8 cellular contexts compared by ENCODE assay signal in genomic region chr17:75667825-75668224, GRCh38. TPM values are rescaled to one million over a fixed set of nuclear protein-coding genes. Genes with fewer than 3 reads are reported as not detected.
DNase-seq lines count a peak whose midpoint lies in the region; FAIRE-seq and TF ChIP-seq lines count a peak whose summit lies in the region.

No MANE protein-coding gene starts in this region.

- WGBS in small intestine, 3 donors, result 2 to 6% (median 4%) methylated on average over 4 of the region's 4 CpGs

- DNase-seq in GM12864 (ENCODE audit: low read depth) (no peak), small intestine (no peak), islet precursor cell (no peak), NCI-H526 (lab: John Stamatoyannopoulos, UW) (no peak), mucosa of gallbladder (ENCODE audit: low spot score) (no peak), pons (ENCODE audit: low spot score) (no peak)

- no peaks in the 10 kb centered on the region for H3K9me3 ChIP-seq in small intestine (ENCODE audit: control insufficient read depth, low read depth)

- H3K27ac ChIP-seq in VCaP, result peak overlapping the region; percentile 69; the same call in 1 of the 2 replicates
- peak overlapping the region in 1 of 2 donors; percentile 99 for H3K27ac ChIP-seq in small intestine (ENCODE audit: low read depth in 1 of 2, low read length in 1 of 2)

- H3K36me3 ChIP-seq in small intestine (ENCODE audit: control insufficient read depth in 2 of 2, insufficient read depth in 2 of 2, low read length in 2 of 2), result peaks cover 6 to 7% of the 10 kb centered on the region in 2 donors

- FAIRE-seq in small intestine (lab: Jason Lieb, UNC), result no peak

- TF ChIP-seq CTCF in GM12864 (IDR thresholded peaks at IDR 0.05; ENCODE audit: low read depth, low read length, missing control alignments), result no peak
- TF ChIP-seq CTCF in VCaP (conservative IDR thresholded peaks at IDR 0.05), result no peak

- H3K27me3 ChIP-seq in small intestine (ENCODE audit: control insufficient read depth in 2 of 2, insufficient read depth in 2 of 2, low read length in 2 of 2), result no peaks in the 10 kb centered on the region

- H3K4me3 ChIP-seq in GM12864 (ENCODE audit: low read depth, low read length) (peak overlapping the region; percentile 99), iPS-11a (ENCODE audit: low read depth, low read length) (peak overlapping the region; percentile 99), small intestine (ENCODE audit: low read depth in 1 of 2, low read length in 2 of 2) (peak overlapping the region; percentile 69 to 96)

- H3K4me1 ChIP-seq in small intestine (ENCODE audit: control insufficient read depth in 2 of 2, insufficient read depth in 1 of 2, low read depth in 1 of 2, low read length in 1 of 2), result peaks cover 0 to 8% of the 10 kb centered on the region in 2 donors

RNA-seq across cellular contexts. Expression of gene SAP30BP, which starts 0.7 kb away (rescaled TPM):
- polyA plus RNA-seq in small intestine, result 10 to 100 TPM; 52.6 to 92.7 (median 83.2) TPM
- 65.4 TPM for total RNA-seq in mucosa of gallbladder

RNA-seq across cellular contexts. Expression of gene RECQL5, which starts 0.9 kb away (rescaled TPM):
- polyA plus RNA-seq in small intestine, result 10 to 100 TPM; 14.6 to 20.2 (median 15.7) TPM
- total RNA-seq in mucosa of gallbladder, result 110 TPM

RNA-seq across cellular contexts. Expression of gene SMIM5, which starts 34.6 kb away (rescaled TPM):
- 100 to 1,000 TPM in 1 of 3 donors, 10 to 100 TPM in 2; 11.1 to 114 (median 94.6) TPM for polyA plus RNA-seq in small intestine
- total RNA-seq in mucosa of gallbladder, result 15.5 TPM

RNA-seq across cellular contexts. Expression of gene ITGB4, which starts 53.4 kb away (rescaled TPM):
- polyA plus RNA-seq in small intestine, result 100 to 1,000 TPM; 100 to 288 (median 210) TPM
- 317 TPM for total RNA-seq in mucosa of gallbladder
